9 cellular contexts compared by ENCODE assay signal in genomic region chr1:234213576-234214128, GRCh38.
DNase-seq lines count a peak whose midpoint lies in the region; ATAC-seq and TF ChIP-seq lines count a peak whose summit lies in the region.
"Had no signal": no experiment of that assay in that cellular context is flagged by ENCODE, and none has a peak within 500 bp of the region (broad histone marks: within the 10 kb centered on the region; RNA-seq: fewer than 3 reads in every experiment).

No MANE protein-coding gene starts in this region.

- peak overlapping the region; percentile 66 for H3K4me3 ChIP-seq in iPS-11a (ENCODE audit: low read depth, low read length)
- peak overlapping the region; percentile 52 for H3K4me3 ChIP-seq in thoracic aorta

- H3K4me3 Mint-ChIP-seq in activated CD8-positive, alpha-beta memory T cell treated with anti-CD3 and anti-CD28 coated beads, Interleukin-2, amount 10 ng/mL, durations not matched to agents 7 days and 5 days: peak overlapping the region; percentile 73
- peak overlapping the region; percentile 85 for H3K4me3 Mint-ChIP-seq in T-helper 17 cell

- H3K4me1 Mint-ChIP-seq in activated CD8-positive, alpha-beta memory T cell treated with anti-CD3 and anti-CD28 coated beads, Interleukin-2, amount 10 ng/mL, durations not matched to agents 7 days and 5 days: peaks cover 45% of the 10 kb centered on the region
- peaks cover 10% of the 10 kb centered on the region for H3K4me1 Mint-ChIP-seq in T-helper 17 cell

- peak overlapping the region; percentile 66 for H3K27ac Mint-ChIP-seq in activated CD8-positive, alpha-beta memory T cell treated with anti-CD3 and anti-CD28 coated beads, Interleukin-2, amount 10 ng/mL, durations not matched to agents 7 days and 5 days
- no peak overlapping the region for H3K27ac Mint-ChIP-seq in T-helper 17 cell

- no peaks in the 10 kb centered on the region for H3K36me3 ChIP-seq in thoracic aorta

- no peak overlapping the region for H3K27ac ChIP-seq in thoracic aorta
- H3K27ac ChIP-seq: KMS-11 had no signal

- H3K9me3 Mint-ChIP-seq in activated CD8-positive, alpha-beta memory T cell treated with anti-CD3 and anti-CD28 coated beads, Interleukin-2, amount 10 ng/mL, durations not matched to agents 7 days and 5 days (ENCODE audit: low read depth): peaks cover 6% of the 10 kb centered on the region

- H3K27me3 ChIP-seq in thoracic aorta (replicated peaks; ENCODE audit: insufficient read depth): no peaks in the 10 kb centered on the region

- no peaks in the 10 kb centered on the region for H3K9me3 ChIP-seq in T-helper 17 cell (ENCODE audit: control insufficient read depth, low read length, poor library complexity, severe bottlenecking)
- no peaks in the 10 kb centered on the region for H3K9me3 ChIP-seq in thoracic aorta

- H3K27me3 Mint-ChIP-seq in activated CD8-positive, alpha-beta memory T cell treated with anti-CD3 and anti-CD28 coated beads, Interleukin-2, amount 10 ng/mL, durations not matched to agents 7 days and 5 days: peaks cover 10% of the 10 kb centered on the region
- H3K27me3 Mint-ChIP-seq in T-helper 17 cell: peaks cover 62% of the 10 kb centered on the region

- ATAC-seq in activated CD8-positive, alpha-beta memory T cell treated with anti-CD3 and anti-CD28 coated beads, Interleukin-2, amount 10 ng/mL, durations not matched to agents 7 days and 5 days: peak; percentile 5
- ATAC-seq in T-helper 17 cell: peak; percentile 21
- ATAC-seq in thoracic aorta (ENCODE audit: insufficient number of reproducible peaks, low FRiP score, low read depth): no peak
- ATAC-seq in left colon: no peak
- ATAC-seq in GM18520 (IDR thresholded peaks at IDR 0.05; ENCODE audit: unreplicated experiment): no peak

- peaks cover 17% of the 10 kb centered on the region for H3K36me3 Mint-ChIP-seq in activated CD8-positive, alpha-beta memory T cell treated with anti-CD3 and anti-CD28 coated beads, Interleukin-2, amount 10 ng/mL, durations not matched to agents 7 days and 5 days
- H3K36me3 Mint-ChIP-seq in T-helper 17 cell (ENCODE audit: low read depth): peaks cover 4% of the 10 kb centered on the region

- intact Hi-C loops in left colon (cut with DNase I, micrococcal nuclease): no loop called here

- CTCF ChIA-PET in activated CD8-positive, alpha-beta memory T cell treated with anti-CD3 and anti-CD28 coated beads, Interleukin-2, amount 10 ng/mL, durations not matched to agents 7 days and 5 days (lab: Charles Lee): interaction anchor here (0.7 to 13.0 kb wide), 24 partner anchors 8 to 114 kb away, joined by 3 to 199 read pairs (median 4); no protein-coding TSS in a partner anchor

- peaks cover 0 to 12% of the 10 kb centered on the region in 2 donors for H3K4me1 ChIP-seq in thoracic aorta (ENCODE audit: control insufficient read depth in 1 of 2, low read depth in 2 of 2)

- no peak for TF ChIP-seq CTCF in thoracic aorta (IDR thresholded peaks at IDR 0.05)

- no peak for DNase-seq in activated CD8-positive, alpha-beta memory T cell treated with anti-CD3 and anti-CD28 coated beads, Interleukin-2, amount 10 ng/mL, durations not matched to agents 7 days and 5 days
- DNase-seq in activated CD8-positive, alpha-beta memory T cell treated with anti-CD3 and anti-CD28 coated beads, Interleukin-2, amount 50 U/mL, for 4 hours: no peak
- DNase-seq in T-helper 17 cell (no peak), thoracic aorta (ENCODE audit: low spot score) (no peak), left colon (no peak)
- no peak for DNase-seq in activated CD4-positive, CD25-positive, alpha-beta regulatory T cell (lab: John Stamatoyannopoulos, UW)

Comparison
In these comparisons a context has a peak if more than half of its experiments do, and no peak if none do; other contexts are left out.
1. ATAC-seq: peak in activated CD8-positive, alpha-beta memory T cell treated with anti-CD3 and anti-CD28 coated beads, Interleukin-2, amount 10 ng/mL, durations not matched to agents 7 days and 5 days (single experiment) and T-helper 17 cell (single experiment); none in thoracic aorta (single experiment), left colon (single experiment) and GM18520 (single experiment).